39 cellular contexts compared by ENCODE assay signal in the genomic region with DNA sequence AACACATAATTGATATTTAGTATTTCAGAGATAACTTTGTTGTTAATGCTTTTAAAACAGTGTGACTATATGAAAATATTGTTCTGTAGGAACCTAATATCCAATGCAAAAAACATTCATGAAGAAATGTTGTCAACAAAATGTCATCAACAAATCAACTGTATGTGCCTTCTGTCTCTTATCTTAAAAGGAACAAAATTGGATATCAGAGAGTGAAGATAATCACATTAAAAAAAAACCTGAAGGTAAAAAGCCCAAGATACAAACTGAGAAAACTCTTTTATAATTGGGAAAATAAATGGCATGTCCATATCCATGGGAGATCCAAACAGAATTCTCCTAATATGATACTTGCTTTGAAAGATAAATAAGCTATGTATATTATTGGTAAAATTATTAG. TPM values are rescaled to one million over a fixed set of nuclear protein-coding genes. Genes with fewer than 3 reads are reported as not detected.
DNase-seq lines count a peak whose midpoint lies in the region; ATAC-seq, FAIRE-seq and TF ChIP-seq lines count a peak whose summit lies in the region.
"Had no signal": no experiment of that assay in that cellular context is flagged by ENCODE, and none has a peak within 500 bp of the region (broad histone marks: within the 10 kb centered on the region; RNA-seq: fewer than 3 reads in every experiment).

No MANE protein-coding gene starts in this region.

- no peak for DNase-seq in SK-N-SH
- DNase-seq in SK-N-DZ (ENCODE audit: low spot score), result peak; percentile 86
- no peak for DNase-seq in foreskin keratinocyte
- no peak for DNase-seq in putamen (ENCODE audit: low spot score)
- no peak for DNase-seq in CD1c-positive myeloid dendritic cell (ENCODE audit: extremely low spot score)
- no peak for DNase-seq in activated T-helper 1 cell treated with anti-CD3 and anti-CD28 coated beads, Interleukin-12 subunit alpha, Interleukin-12 subunit beta, Interleukin-2, Interleukin-4 antibody, amounts not matched to agents 30 ng/mL and 10 ng/mL and 1 ng/mL, durations not matched to agents 14 hours and 24 hours and 36 hours (ENCODE audit: low spot score)
- DNase-seq: 8988T; ACHN; AML-193; BE2C; C1 segment of cervical spinal cord; Caco-2; Calu3; CD4-positive, alpha-beta memory T cell; CD4-positive, alpha-beta T cell; CD4-positive, CD25-positive, alpha-beta regulatory T cell; CD8-positive, alpha-beta memory T cell; CD8-positive, alpha-beta T cell; COR-L47; DMS 273 treated with DMSO at 0.1 percent for 48 hours; DMS153; DMS53; DMS79; DMS79 treated with DMSO at 0.1 percent for 48 hours; DND-41; EL had no signal

- H3K9ac ChIP-seq in SK-N-SH, result no peak overlapping the region
- H3K9ac ChIP-seq: BLaER1; BLaER1 treated with 17β-estradiol and CSF1 and Interleukin-3, amounts not matched to agents 10 nM and 100 nM had no signal

- no peak overlapping the region for H2AFZ ChIP-seq in SK-N-SH (ENCODE audit: low read depth)

- H3K27ac Mint-ChIP-seq in activated T-helper 1 cell treated with anti-CD3 and anti-CD28 coated beads, Interleukin-12 subunit alpha, Interleukin-12 subunit beta, Interleukin-2, Interleukin-4 antibody, amounts not matched to agents 30 ng/mL and 10 ng/mL and 1 ng/mL, durations not matched to agents 14 hours and 24 hours and 36 hours, result no peak overlapping the region
- H3K27ac Mint-ChIP-seq: B cell; CD14-positive monocyte; CD4-positive, alpha-beta memory T cell; CD4-positive, alpha-beta T cell; CD4-positive, CD25-positive, alpha-beta regulatory T cell; CD8-positive, alpha-beta memory T cell; CD8-positive, alpha-beta T cell had no signal

- TF ChIP-seq CTCF in SK-N-SH (IDR thresholded peaks at IDR 0.05) (no peak), foreskin keratinocyte (conservative IDR thresholded peaks at IDR 0.05) (no peak)

- peaks cover 21% of the 10 kb centered on the region for H3K27me3 Mint-ChIP-seq in activated T-helper 1 cell treated with anti-CD3 and anti-CD28 coated beads, Interleukin-12 subunit alpha, Interleukin-12 subunit beta, Interleukin-2, Interleukin-4 antibody, amounts not matched to agents 30 ng/mL and 10 ng/mL and 1 ng/mL, durations not matched to agents 14 hours and 24 hours and 36 hours (ENCODE audit: insufficient read depth)

- intact Hi-C loops in activated T-helper 1 cell treated with anti-CD3 and anti-CD28 coated beads, Interleukin-12 subunit alpha, Interleukin-12 subunit beta, Interleukin-2, Interleukin-4 antibody, amounts not matched to agents 30 ng/mL and 10 ng/mL and 1 ng/mL, durations not matched to agents 14 hours and 24 hours and 36 hours (cut with micrococcal nuclease), result no loop called here

- no peaks in the 10 kb centered on the region for H4K20me1 ChIP-seq in SK-N-SH (ENCODE audit: insufficient read depth)
- H4K20me1 ChIP-seq: BLaER1; BLaER1 treated with 17β-estradiol and CSF1 and Interleukin-3, amounts not matched to agents 10 nM and 100 nM had no signal

- peaks cover 0 to 36% of the 10 kb centered on the region in 2 experiments for H3K36me3 ChIP-seq in SK-N-SH (replicated peaks in 1 of 2; ENCODE audit: control insufficient read depth in 1 of 2, insufficient read depth in 2 of 2, low read length in 1 of 2)
- H3K36me3 ChIP-seq: BLaER1 had no signal

- no peaks in the 10 kb centered on the region for H3K9me2 ChIP-seq in SK-N-SH

- H3K4me3 Mint-ChIP-seq in activated T-helper 1 cell treated with anti-CD3 and anti-CD28 coated beads, Interleukin-12 subunit alpha, Interleukin-12 subunit beta, Interleukin-2, Interleukin-4 antibody, amounts not matched to agents 30 ng/mL and 10 ng/mL and 1 ng/mL, durations not matched to agents 14 hours and 24 hours and 36 hours, result no peak overlapping the region
- H3K4me3 Mint-ChIP-seq: B cell; CD14-positive monocyte; CD4-positive, alpha-beta memory T cell; CD4-positive, alpha-beta T cell; CD4-positive, CD25-positive, alpha-beta regulatory T cell; CD8-positive, alpha-beta memory T cell; CD8-positive, alpha-beta T cell had no signal

- no peaks in the 10 kb centered on the region for H3K9me3 Mint-ChIP-seq in activated T-helper 1 cell treated with anti-CD3 and anti-CD28 coated beads, Interleukin-12 subunit alpha, Interleukin-12 subunit beta, Interleukin-2, Interleukin-4 antibody, amounts not matched to agents 30 ng/mL and 10 ng/mL and 1 ng/mL, durations not matched to agents 14 hours and 24 hours and 36 hours
- H3K9me3 Mint-ChIP-seq: CD14-positive monocyte; CD4-positive, alpha-beta T cell; CD8-positive, alpha-beta memory T cell; CD8-positive, alpha-beta T cell had no signal

- H3K27ac ChIP-seq in SK-N-SH (ENCODE audit: low read depth in 2 of 2, low read length in 1 of 2), result peak overlapping the region in 1 of 2 experiments; percentile 100; a peak in 3 of 4 replicates
- H3K27ac ChIP-seq in foreskin keratinocyte, result peak overlapping the region; percentile 19
- H3K27ac ChIP-seq: 22Rv1; A549; BLaER1; BLaER1 treated with 17β-estradiol and CSF1 and Interleukin-3, amounts not matched to agents 10 nM and 100 nM; C4-2B had no signal

- CTCF ChIA-PET in SK-N-SH (lab: Yijun Ruan, JAX), result interaction anchor here (0.9 to 10.3 kb wide), 14 partner anchors 11 to 632 kb away, joined by 3 to 83 read pairs (median 6); no protein-coding TSS in a partner anchor

- H3F3A ChIP-seq in SK-N-SH (replicated peaks; ENCODE audit: insufficient read depth), result no peaks in the 10 kb centered on the region

- no peak for TF ChIP-seq RAD21 in SK-N-SH (IDR thresholded peaks at IDR 0.05; ENCODE audit: low read length)

- no peak overlapping the region for H3K4me2 ChIP-seq in SK-N-SH
- H3K4me2 ChIP-seq: A549; BLaER1; BLaER1 treated with 17β-estradiol and CSF1 and Interleukin-3, amounts not matched to agents 10 nM and 100 nM had no signal

- no peak overlapping the region for H3K4me3 ChIP-seq in SK-N-SH (ENCODE audit: low read depth in 2 of 2, low read length in 1 of 2)
- H3K4me3 ChIP-seq: A549; BLaER1; BLaER1 treated with 17β-estradiol and CSF1 and Interleukin-3, amounts not matched to agents 10 nM and 100 nM had no signal

- H3K27me3 ChIP-seq in SK-N-SH (ENCODE audit: insufficient read depth), result no peaks in the 10 kb centered on the region
- no peaks in the 10 kb centered on the region for H3K27me3 ChIP-seq in foreskin keratinocyte
- H3K27me3 ChIP-seq: BE2C; BLaER1; BLaER1 treated with 17β-estradiol and CSF1 and Interleukin-3, amounts not matched to agents 10 nM and 100 nM had no signal

- no peaks in the 10 kb centered on the region for H3K4me1 Mint-ChIP-seq in activated T-helper 1 cell treated with anti-CD3 and anti-CD28 coated beads, Interleukin-12 subunit alpha, Interleukin-12 subunit beta, Interleukin-2, Interleukin-4 antibody, amounts not matched to agents 30 ng/mL and 10 ng/mL and 1 ng/mL, durations not matched to agents 14 hours and 24 hours and 36 hours (ENCODE audit: low read depth)
- H3K4me1 Mint-ChIP-seq: B cell; CD14-positive monocyte; CD4-positive, alpha-beta memory T cell; CD8-positive, alpha-beta memory T cell had no signal

- H3K4me1 ChIP-seq in SK-N-SH (ENCODE audit: control insufficient read depth in 1 of 2, insufficient read depth in 2 of 2, low read depth in 1 of 2, low read length in 1 of 2) (peaks cover 0 to 74% of the 10 kb centered on the region in 2 experiments; a peak in 2 of 4 replicates), foreskin keratinocyte (no peaks in the 10 kb centered on the region)
- H3K4me1 ChIP-seq: A549; BLaER1 treated with 17β-estradiol and CSF1 and Interleukin-3, amounts not matched to agents 10 nM and 100 nM; Caco-2 had no signal

- peak in 1 of 2 experiments; percentile 91; a peak in 2 of 4 replicates for TF ChIP-seq EP300 in SK-N-SH (IDR thresholded peaks at IDR 0.05; ENCODE audit: borderline replicate concordance in 1 of 2, low read depth in 1 of 2, low read length in 1 of 2)

- POLR2A ChIA-PET in SK-N-SH (lab: Yijun Ruan, JAX), result interaction anchor here (0.8 to 6.6 kb wide), 13 partner anchors 9 to 615 kb away, joined by 3 to 229 read pairs (median 6); a partner anchor contains a TSS

- no peaks in the 10 kb centered on the region for H3K9me3 ChIP-seq in SK-N-SH
- H3K9me3 ChIP-seq: A549; BE2C; BLaER1; BLaER1 treated with 17β-estradiol and CSF1 and Interleukin-3, amounts not matched to agents 10 nM and 100 nM; Caco-2 had no signal

- ATAC-seq in SK-N-SH treated with all-trans-retinoic acid at 6 μM for 48 hours, result no peak
- ATAC-seq in foreskin keratinocyte, result no peak
- ATAC-seq: A549; CD8-positive, alpha-beta T cell had no signal

- H3K36me3 Mint-ChIP-seq in activated T-helper 1 cell treated with anti-CD3 and anti-CD28 coated beads, Interleukin-12 subunit alpha, Interleukin-12 subunit beta, Interleukin-2, Interleukin-4 antibody, amounts not matched to agents 30 ng/mL and 10 ng/mL and 1 ng/mL, durations not matched to agents 14 hours and 24 hours and 36 hours (ENCODE audit: low read depth), result no peaks in the 10 kb centered on the region
- H3K36me3 Mint-ChIP-seq: CD4-positive, CD25-positive, alpha-beta regulatory T cell; CD8-positive, alpha-beta T cell had no signal

- peak; percentile 50 for FAIRE-seq in G401.6 (lab: Jason Lieb, UNC)
- FAIRE-seq: A204.1, A549, D721Med had no signal

- H3K79me2 ChIP-seq in SK-N-SH (ENCODE audit: insufficient read depth), result no peaks in the 10 kb centered on the region

TF ChIP-seq in SK-N-SH, 30 proteins besides CTCF, POLR2A, EP300 and RAD21 (continues in another document):
- TF ChIP-seq GATA2 (CRISPR knock-in tag; IDR thresholded peaks at IDR 0.05) (peak; percentile 82), JUND (IDR thresholded peaks at IDR 0.05) (no peak), RCOR1 (IDR thresholded peaks at IDR 0.05; ENCODE audit: low read length) (peak; percentile 61; the same call in 1 of the 2 replicates)

TF ChIP-seq in SK-N-SH treated with all-trans-retinoic acid at 6 μM for 48 hours, 23 proteins besides CTCF, POLR2A, EP300 and RAD21:
- TF ChIP-seq ZNF565 (CRISPR knock-in tag; conservative IDR thresholded peaks at IDR 0.05; ENCODE audit: low read depth), result no peak

RNA-seq across cellular contexts. Expression of a gene that starts 33.9 kb away (rescaled TPM):
- 2.4 and 5.4 TPM in 2 replicates for polyA plus RNA-seq in SK-N-SH (2012; rRNA removed)
- polyA plus RNA-seq in SK-N-SH (2012; cell fraction: cytosol; rRNA removed), result 7.3 and 8.9 TPM in 2 replicates
- polyA plus RNA-seq in SK-N-SH (2012; cell fraction: nucleus; rRNA removed), result 7.5 and 10.2 TPM in 2 replicates
- polyA plus RNA-seq in SK-N-DZ (2014; cell fraction: cytosol; rRNA removed), result 195 and 220 TPM in 2 replicates
- polyA plus RNA-seq in SK-N-DZ (2014; cell fraction: nucleus; rRNA removed), result 258 and 321 TPM in 2 replicates
- total RNA-seq in foreskin keratinocyte, result 1.5 and 4.2 TPM in 2 replicates
- polyA plus RNA-seq in foreskin keratinocyte, result 1.4 and 2.6 TPM in 2 replicates
- 1.9 and 2.3 TPM in 2 replicates for total RNA-seq in activated T-helper 1 cell treated with anti-CD3 and anti-CD28 coated beads, Interleukin-12 subunit alpha, Interleukin-12 subunit beta, Interleukin-2, Interleukin-4 antibody, amounts not matched to agents 30 ng/mL and 10 ng/mL and 1 ng/mL, durations not matched to agents 14 hours and 24 hours and 36 hours
- total RNA-seq: A673, B cell had no signal
- polyA plus RNA-seq: AG04450 had no signal
